ENCODE assay signal across 17 cellular contexts in genomic region chr5:141490771-141491170, GRCh38. TPM values are rescaled to one million over a fixed set of nuclear protein-coding genes. Genes with fewer than 3 reads are reported as not detected.
"Had no signal": no experiment of that assay in that cellular context is flagged by ENCODE, and none has a peak within 500 bp of the region (broad histone marks: within the 10 kb centered on the region; RNA-seq: fewer than 3 reads in every experiment).

No MANE protein-coding gene starts in this region.

- H3K4me3 ChIP-seq: gastroesophageal sphincter, prostate gland, tibial nerve, uterus had no signal

- ATAC-seq: gastroesophageal sphincter; naive thymus-derived CD8-positive, alpha-beta T cell; right cardiac atrium had no signal

- DNase-seq: activated CD4-positive, alpha-beta T cell treated with anti-CD3 and anti-CD28 coated beads, Interleukin-2, amount 50 U/mL, for 4 hours; activated naive CD4-positive, alpha-beta T cell treated with anti-CD3 and anti-CD28 coated beads, Interleukin-2, amount 50 U/mL, for 16 hours; amniotic stem cell; brain microvascular endothelial cell; cerebellar nuclear complex; mammary epithelial cell; naive thymus-derived CD8-positive, alpha-beta T cell; nucleus accumbens; right cardiac atrium; small intestine; stimulated activated CD4-positive, alpha-beta T cell treated with anti-CD3 and anti-CD28 coated beads, Interleukin-4, amount 100 ng/mL, for 24 hours; stimulated activated naive CD4-positive, alpha-beta T cell; T-helper 9 cell; uterus had no signal

- H3K36me3 ChIP-seq: brain microvascular endothelial cell, prostate gland, uterus had no signal

- H3K27me3 ChIP-seq: brain microvascular endothelial cell, gastroesophageal sphincter, tibial nerve, uterus had no signal

- H3K27ac ChIP-seq: brain microvascular endothelial cell, gastroesophageal sphincter, prostate gland, tibial nerve, uterus had no signal

- H3K27ac Mint-ChIP-seq: naive thymus-derived CD8-positive, alpha-beta T cell had no signal

- H3K9me3 ChIP-seq: gastroesophageal sphincter, prostate gland, tibial nerve, uterus had no signal

- H3K4me1 ChIP-seq: prostate gland, uterus had no signal

RNA-seq across cellular contexts. Expression of gene PCDHGC5, which starts 1.9 kb away (rescaled TPM):
- total RNA-seq: naive thymus-derived CD8-positive, alpha-beta T cell had no signal

RNA-seq across cellular contexts. Expression of gene PCDHGC4, which starts 5.9 kb away (rescaled TPM):
- total RNA-seq: naive thymus-derived CD8-positive, alpha-beta T cell had no signal

RNA-seq across cellular contexts. Expression of gene PCDHGC3, which starts 15.0 kb away (rescaled TPM):
- total RNA-seq: naive thymus-derived CD8-positive, alpha-beta T cell had no signal
